ENCODE assay signal across 1 cellular context in the genomic region with DNA sequence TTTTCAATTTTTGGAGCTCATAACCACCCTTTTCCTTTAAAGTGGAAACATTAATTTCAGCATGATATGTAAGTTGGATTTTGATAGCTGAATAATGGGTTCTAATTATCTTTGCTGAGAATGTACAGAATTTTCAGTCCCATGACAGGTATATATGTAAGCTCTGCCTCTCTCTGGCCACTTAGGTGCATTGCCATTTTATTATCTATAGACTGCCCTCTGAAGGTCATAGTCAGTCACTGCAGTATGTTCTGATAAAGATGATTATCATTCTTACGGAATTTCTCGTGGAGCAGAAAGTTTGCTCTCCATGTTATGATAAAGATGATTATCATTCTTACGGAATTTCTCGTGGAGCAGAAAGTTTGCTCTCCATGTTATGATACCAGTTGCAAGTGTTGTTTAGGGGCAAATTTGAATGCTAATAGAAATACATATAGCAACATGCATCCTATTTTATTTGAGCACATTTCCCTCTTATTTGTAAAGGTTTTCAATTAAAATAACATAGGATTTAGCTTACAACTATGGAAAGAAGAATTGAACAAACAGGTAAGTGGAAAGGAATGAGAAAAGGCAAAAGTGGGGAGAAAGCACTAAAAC.
TF ChIP-seq lines count a peak whose summit lies in the region.

No MANE protein-coding gene starts in this region.

TF ChIP-seq in HCT116, 20 proteins besides CTCF, POLR2A, EP300 and RAD21 (continued from another document):
- TF ChIP-seq, protein P1, sequence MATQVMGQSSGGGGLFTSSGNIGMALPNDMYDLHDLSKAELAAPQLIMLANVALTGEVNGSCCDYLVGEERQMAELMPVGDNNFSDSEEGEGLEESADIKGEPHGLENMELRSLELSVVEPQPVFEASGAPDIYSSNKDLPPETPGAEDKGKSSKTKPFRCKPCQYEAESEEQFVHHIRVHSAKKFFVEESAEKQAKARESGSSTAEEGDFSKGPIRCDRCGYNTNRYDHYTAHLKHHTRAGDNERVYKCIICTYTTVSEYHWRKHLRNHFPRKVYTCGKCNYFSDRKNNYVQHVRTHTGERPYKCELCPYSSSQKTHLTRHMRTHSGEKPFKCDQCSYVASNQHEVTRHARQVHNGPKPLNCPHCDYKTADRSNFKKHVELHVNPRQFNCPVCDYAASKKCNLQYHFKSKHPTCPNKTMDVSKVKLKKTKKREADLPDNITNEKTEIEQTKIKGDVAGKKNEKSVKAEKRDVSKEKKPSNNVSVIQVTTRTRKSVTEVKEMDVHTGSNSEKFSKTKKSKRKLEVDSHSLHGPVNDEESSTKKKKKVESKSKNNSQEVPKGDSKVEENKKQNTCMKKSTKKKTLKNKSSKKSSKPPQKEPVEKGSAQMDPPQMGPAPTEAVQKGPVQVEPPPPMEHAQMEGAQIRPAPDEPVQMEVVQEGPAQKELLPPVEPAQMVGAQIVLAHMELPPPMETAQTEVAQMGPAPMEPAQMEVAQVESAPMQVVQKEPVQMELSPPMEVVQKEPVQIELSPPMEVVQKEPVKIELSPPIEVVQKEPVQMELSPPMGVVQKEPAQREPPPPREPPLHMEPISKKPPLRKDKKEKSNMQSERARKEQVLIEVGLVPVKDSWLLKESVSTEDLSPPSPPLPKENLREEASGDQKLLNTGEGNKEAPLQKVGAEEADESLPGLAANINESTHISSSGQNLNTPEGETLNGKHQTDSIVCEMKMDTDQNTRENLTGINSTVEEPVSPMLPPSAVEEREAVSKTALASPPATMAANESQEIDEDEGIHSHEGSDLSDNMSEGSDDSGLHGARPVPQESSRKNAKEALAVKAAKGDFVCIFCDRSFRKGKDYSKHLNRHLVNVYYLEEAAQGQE (IDR thresholded peaks at IDR 0.05; ENCODE audit: low read depth): no peak
